In the genomic region with DNA sequence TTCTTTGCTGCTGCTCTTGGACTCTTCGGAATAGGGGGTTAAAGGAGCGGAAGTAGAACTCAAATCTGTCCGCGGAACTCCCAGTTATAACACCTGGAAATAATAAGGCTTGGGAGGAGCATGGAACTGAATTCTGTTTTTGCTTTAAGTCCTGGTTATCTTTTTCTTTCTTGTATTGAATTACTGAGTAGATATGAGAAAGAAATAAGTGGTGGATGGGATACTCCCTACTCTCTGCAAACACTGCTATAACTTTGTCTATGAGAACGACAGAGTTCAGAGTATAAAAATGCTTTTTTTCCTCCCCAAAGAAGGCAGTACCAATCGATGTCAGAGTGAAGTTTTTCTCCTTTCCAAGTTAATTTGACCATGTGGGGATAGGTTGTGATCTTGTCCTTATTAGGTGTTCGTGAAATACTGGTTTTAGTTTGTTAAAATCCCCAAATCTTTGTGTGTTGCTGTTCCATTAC, we compare ENCODE assay signal across 8 cellular contexts. TPM values are rescaled to one million over a fixed set of nuclear protein-coding genes. Genes with fewer than 3 reads are reported as not detected.
DNase-seq lines count a peak whose midpoint lies in the region; TF ChIP-seq lines count a peak whose summit lies in the region.

No MANE protein-coding gene starts in this region.

- peak overlapping the region; percentile 80 for H3K9ac ChIP-seq in neural cell (ENCODE audit: low read length)

- peak overlapping the region; percentile 93 to 98 (median 96) for H3K27ac Mint-ChIP-seq in CD14-positive monocyte
- H3K27ac Mint-ChIP-seq in T-helper 1 cell treated with Interleukin-12 subunit alpha and Interleukin-12 subunit beta and Interleukin-4 antibody, amounts not matched to agents 30 μg/mL and 1 μg/mL, for 36 hours = peak overlapping the region; percentile 90

- no peaks in the 10 kb centered on the region for H3K9me3 ChIP-seq in HEK293 (ENCODE audit: control insufficient read depth, insufficient read depth, low read depth, low read length)
- H3K9me3 ChIP-seq in neural cell (ENCODE audit: low read length) = peaks cover 4% of the 10 kb centered on the region

- H3K9me2 ChIP-seq in neural cell (ENCODE audit: insufficient read depth, low read length) = no peaks in the 10 kb centered on the region

- peaks cover 49% of the 10 kb centered on the region for H3K79me2 ChIP-seq in neural cell (replicated peaks; ENCODE audit: insufficient read depth, low read length)

- DNase-seq in CD14-positive monocyte (ENCODE audit: low spot score) (no peak), epithelial cell of proximal tubule (ENCODE audit: low read depth) (no peak), activated gamma-delta T cell (lab: John Stamatoyannopoulos, UW) (no peak), mesenteric fat pad (ENCODE audit: low spot score) (no peak)
- no peak for DNase-seq in stimulated activated CD4-positive, alpha-beta T cell treated with anti-CD3 and anti-CD28 coated beads, Interleukin-2, amount 100 ng/mL, for 24 hours

- H3K4me2 ChIP-seq in neural cell (ENCODE audit: low read length) = peak overlapping the region; percentile 93

- H3K4me3 Mint-ChIP-seq in CD14-positive monocyte = peak overlapping the region; percentile 96 to 100
- H3K4me3 Mint-ChIP-seq in T-helper 1 cell treated with Interleukin-12 subunit alpha and Interleukin-12 subunit beta and Interleukin-4 antibody, amounts not matched to agents 30 μg/mL and 1 μg/mL, for 36 hours = peak overlapping the region; percentile 95

- no peak for TF ChIP-seq RAD21 in neural cell (conservative IDR thresholded peaks at IDR 0.05)

- H2AFZ ChIP-seq in neural cell (ENCODE audit: low read depth, low read length) = no peak overlapping the region

- peaks cover 4% of the 10 kb centered on the region for H3F3A ChIP-seq in neural cell (ENCODE audit: insufficient read depth, low read length, poor library complexity, severe bottlenecking)

- H3K27ac ChIP-seq in HEK293 (ENCODE audit: extremely low read depth, low read depth, low read length) = peak overlapping the region; percentile 81; the same call in 1 of the 2 replicates
- H3K27ac ChIP-seq in neural cell (ENCODE audit: low read length) = no peak overlapping the region

- CTCF ChIA-PET in HEK293 (lab: Yijun Ruan, JAX) = no interaction called here

- TF ChIP-seq CTCF in CD14-positive monocyte (IDR thresholded peaks at IDR 0.05) (no peak), HEK293 (tag by site-specific recombination; IDR thresholded peaks at IDR 0.05) (no peak), epithelial cell of proximal tubule (conservative IDR thresholded peaks at IDR 0.05; ENCODE audit: low read depth, low read length) (no peak), neural cell (IDR thresholded peaks at IDR 0.05; ENCODE audit: poor library complexity, severe bottlenecking) (no peak)

- intact Hi-C loops in CD14-positive monocyte (cut with micrococcal nuclease) = loop anchor here in 1 of 2 donors (2.0 to 10.0 kb wide), 2 partner anchors 43 to 835 kb away; partner anchors contain the start of gene RCL1

- H3K27me3 Mint-ChIP-seq in CD14-positive monocyte (ENCODE audit: low read depth in 3 of 3) = no peaks in the 10 kb centered on the region
- H3K27me3 Mint-ChIP-seq in T-helper 1 cell treated with Interleukin-12 subunit alpha and Interleukin-12 subunit beta and Interleukin-4 antibody, amounts not matched to agents 30 μg/mL and 1 μg/mL, for 36 hours (ENCODE audit: low read depth) = no peaks in the 10 kb centered on the region

- peaks cover 66% of the 10 kb centered on the region for H3K4me1 Mint-ChIP-seq in CD14-positive monocyte
- peaks cover 57% of the 10 kb centered on the region for H3K4me1 Mint-ChIP-seq in T-helper 1 cell treated with Interleukin-12 subunit alpha and Interleukin-12 subunit beta and Interleukin-4 antibody, amounts not matched to agents 30 μg/mL and 1 μg/mL, for 36 hours (ENCODE audit: low read depth)

- H3K36me3 Mint-ChIP-seq in CD14-positive monocyte = peaks cover 2 to 12% of the 10 kb centered on the region in 2 donors
- H3K36me3 Mint-ChIP-seq in T-helper 1 cell treated with Interleukin-12 subunit alpha and Interleukin-12 subunit beta and Interleukin-4 antibody, amounts not matched to agents 30 μg/mL and 1 μg/mL, for 36 hours (ENCODE audit: low read depth) = peaks cover 8% of the 10 kb centered on the region

- H3K9me3 Mint-ChIP-seq in CD14-positive monocyte = peaks cover 0 to 11% (median 2%) of the 10 kb centered on the region in 7 donors
- peaks cover 10% of the 10 kb centered on the region for H3K9me3 Mint-ChIP-seq in T-helper 1 cell treated with Interleukin-12 subunit alpha and Interleukin-12 subunit beta and Interleukin-4 antibody, amounts not matched to agents 30 μg/mL and 1 μg/mL, for 36 hours

- H3K27me3 ChIP-seq in neural cell (ENCODE audit: insufficient read depth, low read depth, low read length) = no peaks in the 10 kb centered on the region

- H3K36me3 ChIP-seq in HEK293 (ENCODE audit: control insufficient read depth in 2 of 2, insufficient read depth in 1 of 2, low read length in 2 of 2) (no peaks in the 10 kb centered on the region), neural cell (ENCODE audit: insufficient read depth, low read length) (no peaks in the 10 kb centered on the region)

- no peaks in the 10 kb centered on the region for H4K20me1 ChIP-seq in neural cell (ENCODE audit: insufficient read depth)

- POLR2A ChIA-PET in HEK293 (lab: Yijun Ruan, JAX) = no interaction called here

- peaks cover 3% of the 10 kb centered on the region; the same call in 1 of the 2 replicates for H3K4me1 ChIP-seq in HEK293 (ENCODE audit: control insufficient read depth, insufficient read depth, low read length)

- no peak for TF ChIP-seq EP300 in neural cell (conservative IDR thresholded peaks at IDR 0.05; ENCODE audit: poor library complexity, severe bottlenecking)

- H3K4me3 ChIP-seq in HEK293 (ENCODE audit: low read depth, low read length) (peak overlapping the region; percentile 70), epithelial cell of proximal tubule (ENCODE audit: low read depth, low read length) (peak overlapping the region; percentile 84), neural cell (ENCODE audit: low read length) (peak overlapping the region; percentile 99)

TF ChIP-seq in HEK293, 187 proteins besides CTCF, POLR2A, EP300 and RAD21 (continues in another document):
- 0 out of 2 replicates have a peak, but pooled peaks have one; percentile 28 for TF ChIP-seq ZNF362 (tag by site-specific recombination; IDR thresholded peaks at IDR 0.05)
- TF ChIP-seq ZNF555 (tag by site-specific recombination; conservative IDR thresholded peaks at IDR 0.05) = no peak
- TF ChIP-seq ZBTB1 (tag by site-specific recombination; IDR thresholded peaks at IDR 0.05) = no peak

TF ChIP-seq in neural cell, 6 proteins besides CTCF, POLR2A, EP300 and RAD21:
- TF ChIP-seq EZH2 (IDR thresholded peaks at IDR 0.05; ENCODE audit: borderline replicate concordance, insufficient read depth, low read length, poor library complexity, severe bottlenecking) = no peak
- no peak for TF ChIP-seq REST (IDR thresholded peaks at IDR 0.05; ENCODE audit: borderline replicate concordance)
- TF ChIP-seq MXI1 (conservative IDR thresholded peaks at IDR 0.05; ENCODE audit: poor library complexity, severe bottlenecking) = no peak
- TF ChIP-seq TAF1 (IDR thresholded peaks at IDR 0.05; ENCODE audit: low read depth) = no peak
- no peak for TF ChIP-seq POLR2AphosphoS5 (IDR thresholded peaks at IDR 0.05)
- TF ChIP-seq SMC3 (conservative IDR thresholded peaks at IDR 0.05; ENCODE audit: poor library complexity) = no peak

RNA-seq across cellular contexts. Expression of gene RIC1, which starts 1.2 kb away (rescaled TPM):
- polyA plus RNA-seq in CD14-positive monocyte (10 to 100 TPM; 13.4 to 16.3 TPM), neural cell (9.9 and 10.8 TPM in 2 replicates)
- total RNA-seq in epithelial cell of proximal tubule (12.7 and 22.0 TPM in 2 replicates), mesenteric fat pad (22.5 TPM)
- 34.1 and 37.2 TPM in 2 replicates for polyA minus RNA-seq in neural cell
